In genomic region chr3:49723301-49723630, GRCh38 we compare ENCODE assay signal across 8 cellular contexts. TPM values are rescaled to one million over a fixed set of nuclear protein-coding genes. Genes with fewer than 3 reads are reported as not detected.
DNase-seq lines count a peak whose midpoint lies in the region; ATAC-seq, FAIRE-seq and TF ChIP-seq lines count a peak whose summit lies in the region.

No MANE protein-coding gene starts in this region.

- H3K4me1 ChIP-seq in GM23248 (ENCODE audit: insufficient read depth) (peaks cover 7% of the 10 kb centered on the region; the same call in 1 of the 2 replicates), Peyer's patch (peaks cover 3 to 73% (median 15%) of the 10 kb centered on the region in 4 donors), cardiac muscle cell (ENCODE audit: low read depth) (no peaks in the 10 kb centered on the region), parathyroid adenoma (peaks cover 11% of the 10 kb centered on the region)

- H3K27ac Mint-ChIP-seq in activated naive CD4-positive, alpha-beta T cell treated with anti-CD3 and anti-CD28 coated beads, Interleukin-2, amount 50 U/mL, for 24 hours: peak overlapping the region; percentile 89

- H3F3A ChIP-seq in GM23248 (ENCODE audit: insufficient read depth): peaks cover 10% of the 10 kb centered on the region; the same call in 1 of the 2 replicates

- peak overlapping the region; percentile 94 for H3K27ac ChIP-seq in GM23248
- H3K27ac ChIP-seq in Peyer's patch: peak overlapping the region; percentile 96 to 100 (median 98)
- H3K27ac ChIP-seq in cardiac muscle cell: peak overlapping the region; percentile 80
- peak overlapping the region; percentile 62 for H3K27ac ChIP-seq in parathyroid adenoma

- no peaks in the 10 kb centered on the region for H3K9me3 ChIP-seq in GM23248 (ENCODE audit: low read depth)
- no peaks in the 10 kb centered on the region for H3K9me3 ChIP-seq in Peyer's patch
- no peaks in the 10 kb centered on the region for H3K9me3 ChIP-seq in cardiac muscle cell (ENCODE audit: low read depth)
- H3K9me3 ChIP-seq in parathyroid adenoma (ENCODE audit: control insufficient read depth, low read length): no peaks in the 10 kb centered on the region

- H3K4me3 ChIP-seq in AG09309 (ENCODE audit: control insufficient read depth, low read depth, low read length): peak overlapping the region; percentile 73
- peak overlapping the region; percentile 95 for H3K4me3 ChIP-seq in GM23248
- peak overlapping the region; percentile 83 to 99 (median 98) for H3K4me3 ChIP-seq in Peyer's patch
- peak overlapping the region; percentile 59 for H3K4me3 ChIP-seq in cardiac muscle cell
- peak overlapping the region; percentile 95 for H3K4me3 ChIP-seq in parathyroid adenoma (ENCODE audit: low read depth, low read length)

- FAIRE-seq in urothelium cell line (lab: Jason Lieb, UNC): no peak

- DNase-seq in AG09309 (ENCODE audit: low read depth) (no peak), GM23248 (peak; percentile 76), Peyer's patch (peak; percentile 74 to 90 (median 90)), cardiac muscle cell (ENCODE audit: low read depth in 1 of 2, low spot score in 1 of 2) (peak; percentile 43 to 63), urothelium cell line (ENCODE audit: low spot score) (peak; percentile 36)

- H3K36me3 Mint-ChIP-seq in activated naive CD4-positive, alpha-beta T cell treated with anti-CD3 and anti-CD28 coated beads, Interleukin-2, amount 50 U/mL, for 24 hours: peaks cover 2% of the 10 kb centered on the region

- no peak for ATAC-seq in HG03439 (IDR thresholded peaks at IDR 0.05; ENCODE audit: unreplicated experiment)

- H3K9me2 ChIP-seq in GM23248 (ENCODE audit: insufficient read depth): no peaks in the 10 kb centered on the region

- in situ Hi-C loops in GM23248 (cut with MboI): no loop called here

- peak overlapping the region; percentile 92 for H3K4me3 Mint-ChIP-seq in activated naive CD4-positive, alpha-beta T cell treated with anti-CD3 and anti-CD28 coated beads, Interleukin-2, amount 50 U/mL, for 24 hours

- H3K4me2 ChIP-seq in GM23248 (ENCODE audit: unreplicated experiment) (peak overlapping the region; percentile 79), parathyroid adenoma (ENCODE audit: low read length) (peak overlapping the region; percentile 100)

- peak overlapping the region; percentile 32; the same call in 1 of the 2 replicates for H2AFZ ChIP-seq in GM23248
- peak overlapping the region; percentile 81 for H2AFZ ChIP-seq in parathyroid adenoma

- TF ChIP-seq CTCF in AG09309 (IDR thresholded peaks at IDR 0.05; ENCODE audit: control insufficient read depth, insufficient read depth, low read depth, low read length, missing control alignments) (no peak), Peyer's patch (IDR thresholded peaks at IDR 0.05) (no peak), cardiac muscle cell (IDR thresholded peaks at IDR 0.05; ENCODE audit: low read depth, low read length) (no peak), parathyroid adenoma (IDR thresholded peaks at IDR 0.05) (no peak)

- peak in 1 of 2 donors; percentile 40 for TF ChIP-seq POLR2A in Peyer's patch (IDR thresholded peaks at IDR 0.05)

- no peaks in the 10 kb centered on the region for H4K20me1 ChIP-seq in GM23248 (ENCODE audit: insufficient read depth)

- peaks cover 30% of the 10 kb centered on the region for H3K4me1 Mint-ChIP-seq in activated naive CD4-positive, alpha-beta T cell treated with anti-CD3 and anti-CD28 coated beads, Interleukin-2, amount 50 U/mL, for 24 hours

- peaks cover 18% of the 10 kb centered on the region for H3K79me2 ChIP-seq in GM23248 (ENCODE audit: insufficient read depth)
- no peaks in the 10 kb centered on the region for H3K79me2 ChIP-seq in parathyroid adenoma

- WGBS in GM23248 (ENCODE audit: low coverage in 1 of 2, low lambda C conversion rate in 2 of 2, missing lambda C conversion rate in 2 of 2), 2 experiments: 1 to 2% methylated on average over 18 to 20 of the region's 20 CpGs

- peak overlapping the region; percentile 100 for H3K9ac ChIP-seq in GM23248
- peak overlapping the region; percentile 15 for H3K9ac ChIP-seq in parathyroid adenoma

- H3K27me3 ChIP-seq in GM23248 (replicated peaks; ENCODE audit: insufficient read depth): no peaks in the 10 kb centered on the region
- H3K27me3 ChIP-seq in Peyer's patch: no peaks in the 10 kb centered on the region
- no peaks in the 10 kb centered on the region for H3K27me3 ChIP-seq in cardiac muscle cell
- H3K27me3 ChIP-seq in parathyroid adenoma (ENCODE audit: control insufficient read depth, insufficient read depth, low read length): no peaks in the 10 kb centered on the region

- H3K27me3 Mint-ChIP-seq in activated naive CD4-positive, alpha-beta T cell treated with anti-CD3 and anti-CD28 coated beads, Interleukin-2, amount 50 U/mL, for 24 hours: no peaks in the 10 kb centered on the region

- H3K36me3 ChIP-seq in GM23248 (ENCODE audit: low read depth): no peaks in the 10 kb centered on the region
- peaks cover 0 to 40% (median 0%) of the 10 kb centered on the region in 3 donors for H3K36me3 ChIP-seq in Peyer's patch
- peaks cover 16% of the 10 kb centered on the region for H3K36me3 ChIP-seq in cardiac muscle cell
- H3K36me3 ChIP-seq in parathyroid adenoma (ENCODE audit: control insufficient read depth, insufficient read depth, low read length): no peaks in the 10 kb centered on the region

- no peaks in the 10 kb centered on the region for H3K9me3 Mint-ChIP-seq in activated naive CD4-positive, alpha-beta T cell treated with anti-CD3 and anti-CD28 coated beads, Interleukin-2, amount 50 U/mL, for 24 hours

RNA-seq across cellular contexts. Expression of gene GMPPB, which starts 0.5 kb away (rescaled TPM):
- 36.2 and 37.8 TPM in 2 replicates for total RNA-seq in GM23248 (2014; rRNA removed; shearing (Covaris generic))
- polyA plus RNA-seq in GM23248 (2016; fragmentation: Nextera tagmentation; extraction: Ambion mirVana): 22.8 and 24.1 TPM in 2 replicates
- 10 to 100 TPM; 35.4 to 46.4 (median 40.7) TPM for total RNA-seq in Peyer's patch
- 27.6 and 41.3 TPM in 2 replicates for total RNA-seq in cardiac muscle cell
- polyA plus RNA-seq in cardiac muscle cell: 23.9 and 29.3 TPM in 2 replicates

RNA-seq across cellular contexts. Expression of gene AMIGO3, which starts 3.8 kb away (rescaled TPM):
- 3.2 TPM in 1 of 2 replicates, not detected in the other for total RNA-seq in GM23248 (2014; rRNA removed; shearing (Covaris generic))
- polyA plus RNA-seq in GM23248 (2016; fragmentation: Nextera tagmentation; extraction: Ambion mirVana) (0.18 and 0.25 TPM in 2 replicates), cardiac muscle cell (0.46 and 2.6 TPM in 2 replicates)
- total RNA-seq in Peyer's patch (1 to 10 TPM; 1.2 to 3.5 (median 2.9) TPM), cardiac muscle cell (2.3 and 5.2 TPM in 2 replicates)

RNA-seq across cellular contexts. Expression of gene RNF123, which starts 33.9 kb away (rescaled TPM):
- 22.8 and 25.7 TPM in 2 replicates for total RNA-seq in GM23248 (2014; rRNA removed; shearing (Covaris generic))
- polyA plus RNA-seq in GM23248 (2016; fragmentation: Nextera tagmentation; extraction: Ambion mirVana) (18.7 and 21.6 TPM in 2 replicates), cardiac muscle cell (35.5 and 42.3 TPM in 2 replicates)
- total RNA-seq in Peyer's patch (100 to 1,000 TPM in 1 of 4 donors, 10 to 100 TPM in 3; 74.3 to 101 (median 84.3) TPM), cardiac muscle cell (41.7 and 51.1 TPM in 2 replicates)

RNA-seq across cellular contexts. Expression of gene MST1, which starts 34.0 kb away (rescaled TPM):
- total RNA-seq in GM23248 (2014; rRNA removed; shearing (Covaris generic)): 6.3 and 6.4 TPM in 2 replicates
- 2.5 and 3.0 TPM in 2 replicates for polyA plus RNA-seq in GM23248 (2016; fragmentation: Nextera tagmentation; extraction: Ambion mirVana)
- 100 to 1,000 TPM in 2 of 4 donors, 10 to 100 TPM in 2; 52.0 to 156 (median 93.3) TPM for total RNA-seq in Peyer's patch
- 41.5 and 48.7 TPM in 2 replicates for total RNA-seq in cardiac muscle cell
- polyA plus RNA-seq in cardiac muscle cell: 31.3 and 37.4 TPM in 2 replicates

RNA-seq across cellular contexts. Expression of gene APEH, which starts 49.1 kb away (rescaled TPM):
- 108 and 126 TPM in 2 replicates for total RNA-seq in GM23248 (2014; rRNA removed; shearing (Covaris generic))
- polyA plus RNA-seq in GM23248 (2016; fragmentation: Nextera tagmentation; extraction: Ambion mirVana) (83.3 and 89.1 TPM in 2 replicates), cardiac muscle cell (216 and 247 TPM in 2 replicates)
- total RNA-seq in Peyer's patch (100 to 1,000 TPM in 3 of 4 donors, 10 to 100 TPM in 1; 99.0 to 170 (median 119) TPM), cardiac muscle cell (165 and 185 TPM in 2 replicates)
